9 cellular contexts compared by ENCODE assay signal in genomic region chr6:85680388-85680787, GRCh38. TPM values are rescaled to one million over a fixed set of nuclear protein-coding genes. Genes with fewer than 3 reads are reported as not detected.
DNase-seq lines count a peak whose midpoint lies in the region; ATAC-seq and TF ChIP-seq lines count a peak whose summit lies in the region.
"Had no signal": no experiment of that assay in that cellular context is flagged by ENCODE, and none has a peak within 500 bp of the region (broad histone marks: within the 10 kb centered on the region; RNA-seq: fewer than 3 reads in every experiment).

No MANE protein-coding gene starts in this region.

- H3K4me1 Mint-ChIP-seq in activated T-helper 1 cell treated with anti-CD3 and anti-CD28 coated beads, Interleukin-12 subunit alpha, Interleukin-12 subunit beta, Interleukin-2, Interleukin-4 antibody, amounts not matched to agents 30 ng/mL and 10 ng/mL and 1 ng/mL, durations not matched to agents 14 hours and 24 hours and 36 hours (ENCODE audit: low read depth): peaks cover 32% of the 10 kb centered on the region
- H3K4me1 Mint-ChIP-seq in nephron progenitor cell: peaks cover 22% of the 10 kb centered on the region

- peaks cover 37% of the 10 kb centered on the region for H3K36me3 Mint-ChIP-seq in activated T-helper 1 cell treated with anti-CD3 and anti-CD28 coated beads, Interleukin-12 subunit alpha, Interleukin-12 subunit beta, Interleukin-2, Interleukin-4 antibody, amounts not matched to agents 30 ng/mL and 10 ng/mL and 1 ng/mL, durations not matched to agents 14 hours and 24 hours and 36 hours (ENCODE audit: low read depth)
- H3K36me3 Mint-ChIP-seq in nephron progenitor cell (ENCODE audit: low read depth): peaks cover 31% of the 10 kb centered on the region

- no peak for ATAC-seq in HG03342 (IDR thresholded peaks at IDR 0.05; ENCODE audit: unreplicated experiment)

- peak overlapping the region; percentile 43 for H3K4me3 Mint-ChIP-seq in activated T-helper 1 cell treated with anti-CD3 and anti-CD28 coated beads, Interleukin-12 subunit alpha, Interleukin-12 subunit beta, Interleukin-2, Interleukin-4 antibody, amounts not matched to agents 30 ng/mL and 10 ng/mL and 1 ng/mL, durations not matched to agents 14 hours and 24 hours and 36 hours
- peak overlapping the region; percentile 100 for H3K4me3 Mint-ChIP-seq in nephron progenitor cell

- TF ChIP-seq CTCF in nephron progenitor cell (IDR thresholded peaks at IDR 0.05): no peak
- no peak for TF ChIP-seq CTCF in GM13977 (IDR thresholded peaks at IDR 0.05; ENCODE audit: extremely low read depth, insufficient read depth, missing control alignments)

- intact Hi-C loops in activated T-helper 1 cell treated with anti-CD3 and anti-CD28 coated beads, Interleukin-12 subunit alpha, Interleukin-12 subunit beta, Interleukin-2, Interleukin-4 antibody, amounts not matched to agents 30 ng/mL and 10 ng/mL and 1 ng/mL, durations not matched to agents 14 hours and 24 hours and 36 hours (cut with micrococcal nuclease): no loop called here

- no peaks in the 10 kb centered on the region for H3K27me3 Mint-ChIP-seq in activated T-helper 1 cell treated with anti-CD3 and anti-CD28 coated beads, Interleukin-12 subunit alpha, Interleukin-12 subunit beta, Interleukin-2, Interleukin-4 antibody, amounts not matched to agents 30 ng/mL and 10 ng/mL and 1 ng/mL, durations not matched to agents 14 hours and 24 hours and 36 hours (ENCODE audit: insufficient read depth)
- peaks cover 2% of the 10 kb centered on the region for H3K27me3 Mint-ChIP-seq in nephron progenitor cell (ENCODE audit: low read depth, poor library complexity)

- DNase-seq in NCI-H82 (lab: John Stamatoyannopoulos, UW) (peak; percentile 17), NCI-H82 treated with DMSO at 0.1 percent for 48 hours (lab: John Stamatoyannopoulos, UW; ENCODE audit: unreplicated experiment) (no peak), Kasumi-1 (lab: John Stamatoyannopoulos, UW) (peak; percentile 51 to 57), nephron progenitor cell (no peak), GM13977 (ENCODE audit: low spot score) (no peak), activated gamma-delta T cell (lab: John Stamatoyannopoulos, UW) (no peak)
- DNase-seq in activated T-helper 1 cell treated with anti-CD3 and anti-CD28 coated beads, Interleukin-12 subunit alpha, Interleukin-12 subunit beta, Interleukin-2, Interleukin-4 antibody, amounts not matched to agents 30 ng/mL and 10 ng/mL and 1 ng/mL, durations not matched to agents 14 hours and 24 hours and 36 hours (ENCODE audit: low spot score): no peak
- DNase-seq: adrenal gland had no signal

- peak overlapping the region; percentile 6 for H3K27ac Mint-ChIP-seq in activated T-helper 1 cell treated with anti-CD3 and anti-CD28 coated beads, Interleukin-12 subunit alpha, Interleukin-12 subunit beta, Interleukin-2, Interleukin-4 antibody, amounts not matched to agents 30 ng/mL and 10 ng/mL and 1 ng/mL, durations not matched to agents 14 hours and 24 hours and 36 hours
- no peak overlapping the region for H3K27ac Mint-ChIP-seq in nephron progenitor cell

- in situ Hi-C loops in GM13977 (cut with MboI; ENCODE audit: low pct_unique_long_range_greater_than_20kb, low sequenced_read_pairs, unreplicated experiment): no loop called here

- H3K9me3 Mint-ChIP-seq in activated T-helper 1 cell treated with anti-CD3 and anti-CD28 coated beads, Interleukin-12 subunit alpha, Interleukin-12 subunit beta, Interleukin-2, Interleukin-4 antibody, amounts not matched to agents 30 ng/mL and 10 ng/mL and 1 ng/mL, durations not matched to agents 14 hours and 24 hours and 36 hours: peaks cover 6% of the 10 kb centered on the region
- peaks cover 7% of the 10 kb centered on the region for H3K9me3 Mint-ChIP-seq in nephron progenitor cell

RNA-seq across cellular contexts. Expression of gene SYNCRIP, which starts 37.7 kb away (rescaled TPM):
- 207 and 217 TPM in 2 replicates for total RNA-seq in activated T-helper 1 cell treated with anti-CD3 and anti-CD28 coated beads, Interleukin-12 subunit alpha, Interleukin-12 subunit beta, Interleukin-2, Interleukin-4 antibody, amounts not matched to agents 30 ng/mL and 10 ng/mL and 1 ng/mL, durations not matched to agents 14 hours and 24 hours and 36 hours

Comparison
In these comparisons a context has a peak if more than half of its experiments do, and no peak if none do; other contexts are left out.
1. DNase-seq: peak in NCI-H82 (single experiment) and Kasumi-1 (2 of 2); none in NCI-H82 treated with DMSO at 0.1 percent for 48 hours (single experiment), activated T-helper 1 cell treated with anti-CD3 and anti-CD28 coated beads, Interleukin-12 subunit alpha, Interleukin-12 subunit beta, Interleukin-2, Interleukin-4 antibody, amounts not matched to agents 30 ng/mL and 10 ng/mL and 1 ng/mL, durations not matched to agents 14 hours and 24 hours and 36 hours (single experiment), nephron progenitor cell (single experiment), GM13977 (single experiment) and activated gamma-delta T cell (single experiment).